ENCODE assay signal across 9 cellular contexts in genomic region chr1:161119017-161119378, GRCh38. TPM values are rescaled to one million over a fixed set of nuclear protein-coding genes. Genes with fewer than 3 reads are reported as not detected.
DNase-seq lines count a peak whose midpoint lies in the region; ATAC-seq and TF ChIP-seq lines count a peak whose summit lies in the region.
"Had no signal": no experiment of that assay in that cellular context is flagged by ENCODE, and none has a peak within 500 bp of the region (broad histone marks: within the 10 kb centered on the region; RNA-seq: fewer than 3 reads in every experiment).

No MANE protein-coding gene starts in this region.

- H3K9me3 ChIP-seq in HUES48 (ENCODE audit: control insufficient read depth, insufficient read depth, low read length): no peaks in the 10 kb centered on the region

- no peak for ATAC-seq in GM19463 (IDR thresholded peaks at IDR 0.05; ENCODE audit: unreplicated experiment)

- H3K27me3 ChIP-seq in HUES48 (ENCODE audit: control insufficient read depth, insufficient read depth, low read length) (no peaks in the 10 kb centered on the region), kidney epithelial cell (ENCODE audit: control insufficient read depth, insufficient read depth, low read length) (no peaks in the 10 kb centered on the region)

- H3K9ac ChIP-seq in HUES48 (ENCODE audit: low read depth, low read length): no peak overlapping the region

- H3K27ac ChIP-seq in 22Rv1 (peak overlapping the region; percentile 96), HUES48 (ENCODE audit: low read depth, low read length) (peak overlapping the region; percentile 99), substantia nigra (ENCODE audit: low read depth, low read length, poor library complexity, severe bottlenecking) (peak overlapping the region; percentile 93)

- peaks cover 13% of the 10 kb centered on the region for H3K4me1 ChIP-seq in HUES48 (ENCODE audit: control insufficient read depth, insufficient read depth, low read length)

- H3K36me3 ChIP-seq in HUES48 (ENCODE audit: control insufficient read depth, insufficient read depth, low read length) (peaks cover 44% of the 10 kb centered on the region), kidney epithelial cell (ENCODE audit: control insufficient read depth, insufficient read depth, low read length) (peaks cover 2% of the 10 kb centered on the region)

- TF ChIP-seq CTCF in 22Rv1 (IDR thresholded peaks at IDR 0.05): no peak
- TF ChIP-seq CTCF in kidney epithelial cell (IDR thresholded peaks at IDR 0.05; ENCODE audit: insufficient read depth, low read length, poor library complexity, severe bottlenecking): no peak

- DNase-seq in astrocyte of the hippocampus (ENCODE audit: low read depth, low spot score) (peak; percentile 16), kidney epithelial cell (ENCODE audit: low read depth) (no peak), substantia nigra (lab: John Stamatoyannopoulos, UW) (no peak), SW 1271 (lab: John Stamatoyannopoulos, UW) (no peak), activated gamma-delta T cell treated with Interleukin-2 at 50 U/mL for 16 hours (no peak)

- H3K4me3 ChIP-seq in HUES48 (ENCODE audit: low read depth, low read length): peak overlapping the region; percentile 98
- peak overlapping the region; percentile 99 for H3K4me3 ChIP-seq in kidney epithelial cell (ENCODE audit: low read depth, low read length)

RNA-seq across cellular contexts. Expression of gene NIT1, which starts 1.1 kb away (rescaled TPM):
- total RNA-seq in kidney epithelial cell: 28.7 and 35.8 TPM in 2 replicates

RNA-seq across cellular contexts. Expression of gene PFDN2, which starts 1.2 kb away (rescaled TPM):
- 98.4 and 132 TPM in 2 replicates for total RNA-seq in kidney epithelial cell

RNA-seq across cellular contexts. Expression of gene DEDD, which starts 13.5 kb away (rescaled TPM):
- 29.3 and 42.1 TPM in 2 replicates for total RNA-seq in kidney epithelial cell

RNA-seq across cellular contexts. Expression of gene KLHDC9, which starts 20.8 kb away (rescaled TPM):
- total RNA-seq in kidney epithelial cell: 2.9 and 3.1 TPM in 2 replicates
- total RNA-seq: mononuclear cell had no signal

RNA-seq across cellular contexts. Expression of gene NECTIN4, which starts 29.6 kb away (rescaled TPM):
- total RNA-seq in kidney epithelial cell: 13.1 and 13.6 TPM in 2 replicates
